In genomic region chr19:3550947-3551807, GRCh38 we compare ENCODE assay signal across 1 cellular context.
A peak's percentile ranks its signal among the peaks of the same experiment; 100 is the strongest.
TF ChIP-seq lines count a peak whose summit lies in the region.

No MANE protein-coding gene starts in this region.

TF ChIP-seq in GM12878, 131 proteins besides CTCF, POLR2A, EP300 and RAD21:
- 0 out of 2 replicates have a peak, but pooled peaks have one; percentile 18 for TF ChIP-seq IKZF1 (conservative IDR thresholded peaks at IDR 0.05)
- TF ChIP-seq MLLT1 (IDR thresholded peaks at IDR 0.05): no peak
